In the genomic region with DNA sequence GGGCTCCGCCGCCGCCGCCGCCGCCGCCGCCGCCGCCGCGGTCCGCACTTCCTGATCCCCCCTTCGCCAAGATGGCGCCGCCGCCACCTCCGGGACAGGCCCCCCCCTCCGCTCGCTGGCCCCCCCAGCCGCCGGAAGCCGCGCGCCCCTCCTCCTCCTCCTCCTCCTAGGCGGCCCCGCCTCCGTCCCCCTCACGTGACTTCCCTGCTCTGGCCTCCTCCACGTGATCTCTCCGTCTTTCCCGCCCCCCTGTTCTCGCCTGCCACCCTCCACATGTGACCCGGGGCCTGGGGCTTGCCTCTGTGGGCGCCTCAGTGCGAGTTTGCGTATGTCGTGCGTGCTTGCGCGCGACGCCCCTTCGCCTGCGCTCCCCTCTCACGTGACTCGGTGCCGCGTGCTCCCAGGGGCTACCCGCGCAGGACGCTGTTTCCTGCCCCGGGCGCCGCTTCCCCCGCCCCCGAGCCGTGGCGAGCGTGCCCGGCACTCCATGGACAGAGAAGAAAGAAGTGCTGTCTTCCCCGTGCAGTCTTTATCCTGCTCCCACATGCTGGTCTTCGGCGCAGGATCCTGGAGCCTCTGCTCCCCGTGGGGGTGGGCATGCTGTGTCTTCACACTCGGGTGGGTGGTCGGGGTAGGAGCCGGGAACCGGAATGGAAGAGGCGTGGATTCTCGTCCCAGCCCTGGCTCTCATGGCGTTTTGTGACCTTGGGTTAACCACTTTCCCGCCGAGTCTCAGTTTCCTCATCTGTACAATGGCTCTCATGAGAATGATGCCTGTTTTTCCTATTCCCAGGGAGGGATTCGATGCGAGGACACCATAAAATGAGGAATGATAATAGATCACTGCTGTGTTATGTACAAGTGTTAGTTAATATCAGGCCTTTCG, we compare ENCODE assay signal across 1 cellular context.
TF ChIP-seq lines count a peak whose summit lies in the region.

Gene UBE2Q1 (minus strand): TSS at position 53 of the 886 bp plus-strand sequence. CDS start 109 bp downstream, outside the sequence.

TF ChIP-seq in HepG2, 621 proteins besides CTCF, POLR2A, EP300 and RAD21 (continued from another document and continues in another):
- TF ChIP-seq ZNF839 (CRISPR knock-in tag; IDR thresholded peaks at IDR 0.05; ENCODE audit: borderline replicate concordance) (peak; percentile 90), LBX2 (CRISPR knock-in tag; IDR thresholded peaks at IDR 0.05; ENCODE audit: borderline replicate concordance) (peak; percentile 98), ZNF333 (CRISPR knock-in tag; IDR thresholded peaks at IDR 0.05; ENCODE audit: borderline replicate concordance) (peak; percentile 64; the same call in 1 of the 2 replicates), MLX (CRISPR knock-in tag; IDR thresholded peaks at IDR 0.05) (peak; percentile 93), ZNF788 (CRISPR knock-in tag; IDR thresholded peaks at IDR 0.05; ENCODE audit: borderline replicate concordance) (peak; percentile 99), FOSL2 (CRISPR knock-in tag; IDR thresholded peaks at IDR 0.05) (peak; percentile 64), NKX3-1 (CRISPR knock-in tag; IDR thresholded peaks at IDR 0.05) (peak; percentile 98), ZBTB4 (CRISPR knock-in tag; IDR thresholded peaks at IDR 0.05; ENCODE audit: borderline replicate concordance) (peak; percentile 99; the same call in 1 of the 2 replicates), ZSCAN30 (CRISPR knock-in tag; IDR thresholded peaks at IDR 0.05) (peak; percentile 96), ADNP (CRISPR knock-in tag; IDR thresholded peaks at IDR 0.05) (no peak; the same call in none of the 2 replicates), ZSCAN12 (CRISPR knock-in tag; IDR thresholded peaks at IDR 0.05) (no peak; the same call in 1 of the 2 replicates), FOXP1 (IDR thresholded peaks at IDR 0.05) (0 out of 2 replicates have a peak, but pooled peaks have one; percentile 38), FOXP1 (CRISPR knock-in tag; IDR thresholded peaks at IDR 0.05) (0 out of 2 replicates have a peak, but pooled peaks have one; percentile 6), POLR2AphosphoS2 (IDR thresholded peaks at IDR 0.05; ENCODE audit: low read depth, low read length) (no peak), RBAK (CRISPR knock-in tag; IDR thresholded peaks at IDR 0.05) (no peak), HDAC2 (CRISPR knock-in tag; IDR thresholded peaks at IDR 0.05) (peak; percentile 72), ZNF33B (CRISPR knock-in tag; IDR thresholded peaks at IDR 0.05) (peak; percentile 97), FOXO4 (CRISPR knock-in tag; conservative IDR thresholded peaks at IDR 0.05) (0 out of 2 replicates have a peak, but pooled peaks have one; percentile 38), BRF2 (CRISPR knock-in tag; IDR thresholded peaks at IDR 0.05) (peak; percentile 95), SIN3A (IDR thresholded peaks at IDR 0.05; ENCODE audit: borderline replicate concordance, low read depth, low read length) (peak; percentile 33; the same call in 1 of the 2 replicates), NR2F1 (CRISPR knock-in tag; IDR thresholded peaks at IDR 0.05) (0 out of 4 replicates have a peak, but pooled peaks of 1 of the 2 experiments have one; percentile 33), ZNF558 (CRISPR knock-in tag; IDR thresholded peaks at IDR 0.05; ENCODE audit: borderline replicate concordance) (peak; percentile 99; the same call in 1 of the 2 replicates), CEBPZ (IDR thresholded peaks at IDR 0.05; ENCODE audit: low read length) (no peak), ZNF501 (CRISPR knock-in tag; IDR thresholded peaks at IDR 0.05) (peak; percentile 95), ZNF251 (CRISPR knock-in tag; IDR thresholded peaks at IDR 0.05) (peak; percentile 95), ZNF652 (CRISPR knock-in tag; IDR thresholded peaks at IDR 0.05; ENCODE audit: borderline replicate concordance, low read depth) (0 out of 2 replicates have a peak, but pooled peaks have one; percentile 10), ZNF549 (CRISPR knock-in tag; IDR thresholded peaks at IDR 0.05) (no peak), ZNF598 (CRISPR knock-in tag; IDR thresholded peaks at IDR 0.05; ENCODE audit: borderline replicate concordance) (peak; percentile 66; the same call in 1 of the 2 replicates), ZNF781 (CRISPR knock-in tag; IDR thresholded peaks at IDR 0.05; ENCODE audit: borderline replicate concordance, not compliant biosample characterization) (peak; percentile 97), ZNF331 (CRISPR knock-in tag; IDR thresholded peaks at IDR 0.05) (peak; percentile 93), ZNF776 (CRISPR knock-in tag; IDR thresholded peaks at IDR 0.05) (peak; percentile 98), ETV5 (CRISPR knock-in tag; IDR thresholded peaks at IDR 0.05; ENCODE audit: borderline replicate concordance) (peak; percentile 16; the same call in 1 of the 2 replicates), ZMYM4 (CRISPR knock-in tag; IDR thresholded peaks at IDR 0.05) (peak; percentile 97), ARNTL (CRISPR knock-in tag; IDR thresholded peaks at IDR 0.05) (peak; percentile 99), ZBTB26 (CRISPR knock-in tag; IDR thresholded peaks at IDR 0.05; ENCODE audit: borderline replicate concordance) (peak; percentile 93), ZNF460 (CRISPR knock-in tag; IDR thresholded peaks at IDR 0.05; ENCODE audit: borderline replicate concordance) (no peak; the same call in 1 of the 2 replicates), ZFP37 (CRISPR knock-in tag; IDR thresholded peaks at IDR 0.05; ENCODE audit: borderline replicate concordance) (peak; percentile 98), ZNF354B (CRISPR knock-in tag; IDR thresholded peaks at IDR 0.05) (peak; percentile 89; the same call in 1 of the 2 replicates), TCF12 (IDR thresholded peaks at IDR 0.05) (no peak), TCF12 (CRISPR knock-in tag; IDR thresholded peaks at IDR 0.05) (0 out of 2 replicates have a peak, but pooled peaks have one; percentile 62), ZNF572 (CRISPR knock-in tag; IDR thresholded peaks at IDR 0.05) (peak; percentile 56; the same call in 1 of the 2 replicates), RXRB (CRISPR knock-in tag; IDR thresholded peaks at IDR 0.05; ENCODE audit: borderline replicate concordance) (peak; percentile 52), ZC3H4 (CRISPR knock-in tag; IDR thresholded peaks at IDR 0.05; ENCODE audit: borderline replicate concordance) (peak; percentile 21; the same call in 1 of the 2 replicates), ZNF282 (IDR thresholded peaks at IDR 0.05; ENCODE audit: partially characterized antibody) (no peak), ZNF841 (CRISPR knock-in tag; IDR thresholded peaks at IDR 0.05; ENCODE audit: borderline replicate concordance) (peak; percentile 97), ZSCAN9 (CRISPR knock-in tag; IDR thresholded peaks at IDR 0.05; ENCODE audit: borderline replicate concordance) (peak; percentile 97), FLYWCH1 (CRISPR knock-in tag; IDR thresholded peaks at IDR 0.05) (peak; percentile 97), CHCHD3 (CRISPR knock-in tag; IDR thresholded peaks at IDR 0.05) (peak; percentile 68; the same call in 1 of the 2 replicates), BCL6 (CRISPR knock-in tag; IDR thresholded peaks at IDR 0.05) (peak; percentile 39; the same call in 1 of the 2 replicates)
- TF ChIP-seq, protein P1, sequence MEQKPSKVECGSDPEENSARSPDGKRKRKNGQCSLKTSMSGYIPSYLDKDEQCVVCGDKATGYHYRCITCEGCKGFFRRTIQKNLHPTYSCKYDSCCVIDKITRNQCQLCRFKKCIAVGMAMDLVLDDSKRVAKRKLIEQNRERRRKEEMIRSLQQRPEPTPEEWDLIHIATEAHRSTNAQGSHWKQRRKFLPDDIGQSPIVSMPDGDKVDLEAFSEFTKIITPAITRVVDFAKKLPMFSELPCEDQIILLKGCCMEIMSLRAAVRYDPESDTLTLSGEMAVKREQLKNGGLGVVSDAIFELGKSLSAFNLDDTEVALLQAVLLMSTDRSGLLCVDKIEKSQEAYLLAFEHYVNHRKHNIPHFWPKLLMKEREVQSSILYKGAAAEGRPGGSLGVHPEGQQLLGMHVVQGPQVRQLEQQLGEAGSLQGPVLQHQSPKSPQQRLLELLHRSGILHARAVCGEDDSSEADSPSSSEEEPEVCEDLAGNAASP (CRISPR knock-in tag; IDR thresholded peaks at IDR 0.05; ENCODE audit: borderline replicate concordance): peak; percentile 78; the same call in 1 of the 2 replicates
- TF ChIP-seq, protein P2, sequence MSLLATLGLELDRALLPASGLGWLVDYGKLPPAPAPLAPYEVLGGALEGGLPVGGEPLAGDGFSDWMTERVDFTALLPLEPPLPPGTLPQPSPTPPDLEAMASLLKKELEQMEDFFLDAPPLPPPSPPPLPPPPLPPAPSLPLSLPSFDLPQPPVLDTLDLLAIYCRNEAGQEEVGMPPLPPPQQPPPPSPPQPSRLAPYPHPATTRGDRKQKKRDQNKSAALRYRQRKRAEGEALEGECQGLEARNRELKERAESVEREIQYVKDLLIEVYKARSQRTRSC (CRISPR knock-in tag; IDR thresholded peaks at IDR 0.05; ENCODE audit: low read depth): peak; percentile 94; the same call in 1 of the 2 replicates
